8 cellular contexts compared by ENCODE assay signal in genomic region chr4:88219099-88219498, GRCh38.
DNase-seq lines count a peak whose midpoint lies in the region; ATAC-seq and TF ChIP-seq lines count a peak whose summit lies in the region.

No MANE protein-coding gene starts in this region.

- no peak overlapping the region for H3K27ac Mint-ChIP-seq in stimulated activated naive CD8-positive, alpha-beta T cell treated with anti-CD3 and anti-CD28 coated beads, Interleukin-15, amount 100 ng/mL, for 72 hours

- H3K9me3 Mint-ChIP-seq in stimulated activated naive CD8-positive, alpha-beta T cell treated with anti-CD3 and anti-CD28 coated beads, Interleukin-15, amount 100 ng/mL, for 72 hours, result peaks cover 0 to 5% of the 10 kb centered on the region in 2 donors

- DNase-seq in stimulated activated naive CD8-positive, alpha-beta T cell treated with anti-CD3 and anti-CD28 coated beads, Interleukin-15, amount 100 ng/mL, for 72 hours, result no peak
- DNase-seq in stimulated activated naive CD8-positive, alpha-beta T cell treated with anti-CD3 and anti-CD28 coated beads, Interleukin-15, Interleukin-2, amounts not matched to agents 100 U/mL and 50 U/mL, for 24 hours, result no peak
- DNase-seq in NCI-H510A (lab: John Stamatoyannopoulos, UW) (peak; percentile 19), astrocyte of the spinal cord (ENCODE audit: low read depth, low spot score) (peak; percentile 60), iPS-NIHi7 (ENCODE audit: extremely low spot score) (peak; percentile 47), superior temporal gyrus (ENCODE audit: extremely low spot score) (peak; percentile 89)

- in situ Hi-C loops in astrocyte of the spinal cord (cut with HindIII; ENCODE audit: low sequenced_read_pairs), result no loop called here

- H3K4me1 Mint-ChIP-seq in stimulated activated naive CD8-positive, alpha-beta T cell treated with anti-CD3 and anti-CD28 coated beads, Interleukin-15, amount 100 ng/mL, for 72 hours, result no peaks in the 10 kb centered on the region

- H3K4me3 Mint-ChIP-seq in stimulated activated naive CD8-positive, alpha-beta T cell treated with anti-CD3 and anti-CD28 coated beads, Interleukin-15, amount 100 ng/mL, for 72 hours, result no peak overlapping the region

- H3K27me3 Mint-ChIP-seq in stimulated activated naive CD8-positive, alpha-beta T cell treated with anti-CD3 and anti-CD28 coated beads, Interleukin-15, amount 100 ng/mL, for 72 hours, result no peaks in the 10 kb centered on the region

- peak; percentile 49 for ATAC-seq in stimulated activated naive CD8-positive, alpha-beta T cell treated with anti-CD3 and anti-CD28 coated beads, Interleukin-15, amount 100 ng/mL, for 72 hours
- ATAC-seq in stimulated activated naive CD8-positive, alpha-beta T cell treated with anti-CD3 and anti-CD28 coated beads, Interleukin-15, Interleukin-2, amounts not matched to agents 100 U/mL and 50 U/mL, for 24 hours, result no peak
- ATAC-seq in HG03103 (IDR thresholded peaks at IDR 0.05; ENCODE audit: low read depth, unreplicated experiment), result peak; percentile 56
- no peak for ATAC-seq in HG02759 (IDR thresholded peaks at IDR 0.05; ENCODE audit: unreplicated experiment)

- H3K4me3 ChIP-seq in astrocyte of the spinal cord (ENCODE audit: low read depth, low read length), result no peak overlapping the region

- peak; percentile 53 for TF ChIP-seq CTCF in astrocyte of the spinal cord (IDR thresholded peaks at IDR 0.05; ENCODE audit: low read depth, low read length)

Comparison
In these comparisons a context has a peak if more than half of its experiments do, and no peak if none do; other contexts are left out.
1. ATAC-seq: peak in stimulated activated naive CD8-positive, alpha-beta T cell treated with anti-CD3 and anti-CD28 coated beads, Interleukin-15, amount 100 ng/mL, for 72 hours (single experiment) and HG03103 (single experiment); none in stimulated activated naive CD8-positive, alpha-beta T cell treated with anti-CD3 and anti-CD28 coated beads, Interleukin-15, Interleukin-2, amounts not matched to agents 100 U/mL and 50 U/mL, for 24 hours (single experiment) and HG02759 (single experiment).
2. DNase-seq: peak in NCI-H510A (single experiment), astrocyte of the spinal cord (single experiment), iPS-NIHi7 (single experiment) and superior temporal gyrus (single experiment); none in stimulated activated naive CD8-positive, alpha-beta T cell treated with anti-CD3 and anti-CD28 coated beads, Interleukin-15, amount 100 ng/mL, for 72 hours (0 of 2) and stimulated activated naive CD8-positive, alpha-beta T cell treated with anti-CD3 and anti-CD28 coated beads, Interleukin-15, Interleukin-2, amounts not matched to agents 100 U/mL and 50 U/mL, for 24 hours (single experiment).